ENCODE assay signal across 11 cellular contexts in genomic region chr6:113018351-113019151, GRCh38.
DNase-seq lines count a peak whose midpoint lies in the region; ATAC-seq, FAIRE-seq and TF ChIP-seq lines count a peak whose summit lies in the region.
"Had no signal": no experiment of that assay in that cellular context is flagged by ENCODE, and none has a peak within 500 bp of the region (broad histone marks: within the 10 kb centered on the region; RNA-seq: fewer than 3 reads in every experiment).

No MANE protein-coding gene starts in this region.

- no peak overlapping the region for H3K9ac ChIP-seq in HUES6 (ENCODE audit: low read length)

- DNase-seq in dedifferentiated amniotic fluid mesenchymal stem cell (ENCODE audit: extremely low spot score), result peak; percentile 79
- DNase-seq in lower lobe of right lung, result no peak
- no peak for DNase-seq in suprapubic skin (ENCODE audit: low spot score in 2 of 2)
- DNase-seq in frontal cortex (ENCODE audit: low spot score in 2 of 2), result no peak
- DNase-seq in AML-193 (lab: John Stamatoyannopoulos, UW), result no peak
- no peak for DNase-seq in activated CD4-positive, CD25-positive, alpha-beta regulatory T cell treated with anti-CD3 and anti-CD28 coated beads, Interleukin-2, amount 50 U/mL, for 72 hours
- DNase-seq in cerebellar nuclear complex (lab: John Stamatoyannopoulos, UW), result no peak
- DNase-seq: activated naive CD4-positive, alpha-beta T cell treated with anti-CD3 and anti-CD28 coated beads, Interleukin-2, amount 50 U/mL, for 16 hours; MV-4-11 had no signal

- H3K4me3 ChIP-seq in HUES6 (ENCODE audit: low read depth, low read length) (no peak overlapping the region), lower lobe of right lung (no peak overlapping the region), suprapubic skin (no peak overlapping the region)

- no peaks in the 10 kb centered on the region for H3K27me3 ChIP-seq in HUES6 (ENCODE audit: control insufficient read depth, insufficient read depth, low read length)
- no peaks in the 10 kb centered on the region for H3K27me3 ChIP-seq in lower lobe of right lung (ENCODE audit: low read depth)
- H3K27me3 ChIP-seq in suprapubic skin, result no peaks in the 10 kb centered on the region

- intact Hi-C loops in lower lobe of right lung (cut with DNase I), result no loop called here

- ATAC-seq in lower lobe of right lung, result no peak
- ATAC-seq: HCT116 had no signal

- no peak for TF ChIP-seq CTCF in lower lobe of right lung (IDR thresholded peaks at IDR 0.05)
- no peak for TF ChIP-seq CTCF in suprapubic skin (IDR thresholded peaks at IDR 0.05)

- no peak for TF ChIP-seq EP300 in suprapubic skin (IDR thresholded peaks at IDR 0.05)

- H3K9me3 ChIP-seq in HUES6 (ENCODE audit: control insufficient read depth, insufficient read depth, low read depth, low read length) (no peaks in the 10 kb centered on the region), lower lobe of right lung (no peaks in the 10 kb centered on the region), suprapubic skin (no peaks in the 10 kb centered on the region)

- H3K4me1 ChIP-seq in HUES6 (ENCODE audit: control insufficient read depth, insufficient read depth, low read length) (peaks cover 7% of the 10 kb centered on the region; the same call in 1 of the 2 replicates), lower lobe of right lung (peaks cover 3% of the 10 kb centered on the region), suprapubic skin (peaks cover 25% of the 10 kb centered on the region)

- TF ChIP-seq POLR2A in suprapubic skin (IDR thresholded peaks at IDR 0.05), result no peak

- no peaks in the 10 kb centered on the region for H3K36me3 ChIP-seq in HUES6 (ENCODE audit: control insufficient read depth, insufficient read depth, low read length)
- no peaks in the 10 kb centered on the region for H3K36me3 ChIP-seq in lower lobe of right lung
- no peaks in the 10 kb centered on the region for H3K36me3 ChIP-seq in suprapubic skin

- no peak for FAIRE-seq in frontal cortex (lab: Jason Lieb, UNC)

- 28% methylated on average over 5 of the region's 5 CpGs for WGBS in suprapubic skin

- H3K27ac ChIP-seq in HUES6 (ENCODE audit: low read depth, low read length) (peak overlapping the region; percentile 45; the same call in 1 of the 2 replicates), lower lobe of right lung (peak overlapping the region; percentile 26), suprapubic skin (peak overlapping the region; percentile 72)
